Comparison of ENCODE assay signal across 17 cellular contexts in genomic region chr1:228299211-228299610, GRCh38.
DNase-seq lines count a peak whose midpoint lies in the region; ATAC-seq, FAIRE-seq and TF ChIP-seq lines count a peak whose summit lies in the region.
"Had no signal": no experiment of that assay in that cellular context is flagged by ENCODE, and none has a peak within 500 bp of the region (broad histone marks: within the 10 kb centered on the region; RNA-seq: fewer than 3 reads in every experiment).

No MANE protein-coding gene starts in this region.

- H3K4me3 Mint-ChIP-seq in MCF 10A (ENCODE audit: unreplicated experiment), result no peak overlapping the region
- H3K4me3 Mint-ChIP-seq: CD8-positive, alpha-beta memory T cell; GM23338; H9 had no signal

- H3K4ac ChIP-seq in neuronal stem cell (ENCODE audit: low read length), result no peak overlapping the region

- H3K9ac ChIP-seq in K562 (ENCODE audit: insufficient read depth in 1 of 2, low read depth in 2 of 2, low read length in 2 of 2) (no peak overlapping the region), neuronal stem cell (ENCODE audit: low read depth, low read length, poor library complexity) (no peak overlapping the region)
- H3K9ac ChIP-seq: BLaER1 had no signal

- H3K4me1 ChIP-seq in K562 (replicated peaks in 1 of 2; ENCODE audit: control insufficient read depth in 2 of 2, insufficient read depth in 2 of 2, low read length in 2 of 2), result no peaks in the 10 kb centered on the region
- no peaks in the 10 kb centered on the region for H3K4me1 ChIP-seq in neuronal stem cell (ENCODE audit: control insufficient read depth in 2 of 2, insufficient read depth in 1 of 2, low read depth in 1 of 2, low read length in 2 of 2)
- no peaks in the 10 kb centered on the region for H3K4me1 ChIP-seq in spleen
- H3K4me1 ChIP-seq: BLaER1, Caco-2 had no signal

- POLR2A ChIA-PET in K562 (lab: Yijun Ruan, JAX) (interaction anchor here (1.4 kb wide), 1 partner anchor 9 kb away, joined by 3 read pairs; no protein-coding TSS in a partner anchor), MCF 10A (lab: Yijun Ruan, JAX) (no interaction called here)

- TF ChIP-seq RAD21 in K562 (CRISPR knock-in tag; conservative IDR thresholded peaks at IDR 0.05 in 1 of 2, IDR thresholded peaks at IDR 0.05 in 1 of 2), result no peak

- H2BK5ac ChIP-seq in neuronal stem cell (ENCODE audit: low read length), result no peak overlapping the region

- H4K91ac ChIP-seq in neuronal stem cell (ENCODE audit: low read depth, low read length, poor library complexity), result no peak overlapping the region

- no peaks in the 10 kb centered on the region for H3K79me1 ChIP-seq in neuronal stem cell (ENCODE audit: low read depth, low read length)

- FAIRE-seq in K562 (lab: Jason Lieb, UNC), result no peak
- FAIRE-seq: GM12892 had no signal

- no peak overlapping the region for H3K18ac ChIP-seq in neuronal stem cell (ENCODE audit: low read length)

- ATAC-seq in K562, result peak; percentile 40; the same call in 1 of the 3 replicates
- ATAC-seq: GM23338 had no signal

- H2AFZ ChIP-seq in K562 (ENCODE audit: low read depth, low read length), result no peak overlapping the region
- no peak overlapping the region for H2AFZ ChIP-seq in neuronal stem cell (ENCODE audit: low read length)
- H2AFZ ChIP-seq: GM23338 had no signal

- no peak for TF ChIP-seq POLR2A in K562 (conservative IDR thresholded peaks at IDR 0.05)
- TF ChIP-seq POLR2A in spleen (IDR thresholded peaks at IDR 0.05), result no peak

- H3K9me3 Mint-ChIP-seq in MCF 10A (ENCODE audit: unreplicated experiment), result peaks cover 76% of the 10 kb centered on the region

- no peak for TF ChIP-seq EP300 in K562 (IDR thresholded peaks at IDR 0.05; ENCODE audit: low read length)

- peak overlapping the region; percentile 10 for H3K23ac ChIP-seq in neuronal stem cell (ENCODE audit: low read depth, low read length, poor library complexity)

- H2BK120ac ChIP-seq in neuronal stem cell (ENCODE audit: low read depth, low read length), result no peak overlapping the region

- H3K27me3 ChIP-seq in K562 (ENCODE audit: control insufficient read depth in 2 of 2, insufficient read depth in 2 of 2, low read length in 2 of 2) (peaks cover 2 to 32% of the 10 kb centered on the region in 2 experiments; a peak in 2 of 5 replicates), neuronal stem cell (ENCODE audit: control insufficient read depth in 3 of 3, insufficient read depth in 3 of 3, low read depth in 1 of 3, low read length in 3 of 3) (no peaks in the 10 kb centered on the region), spleen (replicated peaks in 1 of 7) (no peaks in the 10 kb centered on the region)
- H3K27me3 ChIP-seq: BLaER1 had no signal

- peak; percentile 2 for DNase-seq in activated naive CD4-positive, alpha-beta T cell treated with anti-CD3 and anti-CD28 coated beads, Interleukin-2, amount 50 U/mL, for 16 hours
- DNase-seq in activated naive CD4-positive, alpha-beta T cell (lab: John Stamatoyannopoulos, UW), result no peak
- DNase-seq in K562 (ENCODE audit: extremely low read depth in 1 of 4, low spot score in 3 of 4) (no peak), neuronal stem cell (ENCODE audit: low spot score) (no peak), spleen (peak; percentile 10), HK-2 (ENCODE audit: unreplicated experiment) (no peak), MCF 10A (ENCODE audit: unreplicated experiment) (no peak)
- DNase-seq: 8988T, AML-193, Caco-2, DND-41, GDM1, H9 had no signal

- no peaks in the 10 kb centered on the region for H3K79me2 ChIP-seq in K562 (ENCODE audit: control insufficient read depth, insufficient read depth, low read length)

- no peak for TF ChIP-seq CTCF in K562 (IDR thresholded peaks at IDR 0.05 in 2 of 3, conservative IDR thresholded peaks at IDR 0.05 in 1 of 3; ENCODE audit: insufficient read depth in 2 of 3, low read depth in 1 of 3, low read length in 3 of 3)
- TF ChIP-seq CTCF in spleen (IDR thresholded peaks at IDR 0.05 in 8 of 11, conservative IDR thresholded peaks at IDR 0.05 in 3 of 11), result no peak
- TF ChIP-seq CTCF in MCF 10A (IDR thresholded peaks at IDR 0.05; ENCODE audit: unreplicated experiment), result no peak

- H2BK12ac ChIP-seq in neuronal stem cell (ENCODE audit: low read length), result no peak overlapping the region

- H3K27ac ChIP-seq in K562 (ENCODE audit: extremely low read depth, low read depth, low read length) (no peak overlapping the region), neuronal stem cell (replicated peaks; ENCODE audit: low read length) (no peak overlapping the region), spleen (no peak overlapping the region)
- H3K27ac ChIP-seq: BLaER1 had no signal

- H3K4me1 Mint-ChIP-seq in MCF 10A (ENCODE audit: insufficient read depth, unreplicated experiment), result no peaks in the 10 kb centered on the region
- H3K4me1 Mint-ChIP-seq: CD8-positive, alpha-beta memory T cell; GM23338; H9 had no signal

- no peak overlapping the region for H3K4me3 ChIP-seq in K562
- H3K4me3 ChIP-seq in neuronal stem cell (ENCODE audit: low read length in 2 of 2), result no peak overlapping the region
- H3K4me3 ChIP-seq in spleen, result no peak overlapping the region
- H3K4me3 ChIP-seq: BLaER1, GM23338 had no signal

- no peak overlapping the region for H4K8ac ChIP-seq in neuronal stem cell (ENCODE audit: low read depth, low read length)

- 0% methylated on average over 2 of the region's 2 CpGs for WGBS in K562 (ENCODE audit: insufficient coverage, low coverage, missing lambda C conversion rate)
- WGBS in neuronal stem cell (ENCODE audit: extremely low coverage in 2 of 2, insufficient read length in 2 of 2, insufficient replicate concordance in 1 of 2), 2 donors, result no CpG with 5 or more reads among the region's 2 CpGs
- WGBS in spleen, 5 donors, result 84 to 100% (median 88%) methylated on average over 2 of the region's 2 CpGs

- H3K36me3 ChIP-seq in K562 (ENCODE audit: control insufficient read depth, insufficient read depth, low read length) (no peaks in the 10 kb centered on the region), neuronal stem cell (replicated peaks in 1 of 2; ENCODE audit: control insufficient read depth in 2 of 2, insufficient read depth in 2 of 2, low read length in 2 of 2) (peaks cover 0 to 35% of the 10 kb centered on the region in 2 donors), spleen (peaks cover 0 to 26% (median 3%) of the 10 kb centered on the region in 6 donors)

- H4K20me1 ChIP-seq in K562 (replicated peaks; ENCODE audit: control insufficient read depth, insufficient read depth, low read length), result no peaks in the 10 kb centered on the region
- H4K20me1 ChIP-seq: BLaER1 had no signal

- H3K36me3 Mint-ChIP-seq in MCF 10A (ENCODE audit: insufficient read depth, unreplicated experiment), result no peaks in the 10 kb centered on the region

- H3K27ac Mint-ChIP-seq in MCF 10A (ENCODE audit: low read depth, unreplicated experiment), result no peak overlapping the region
- H3K27ac Mint-ChIP-seq: GM23338, H9 had no signal

- no peaks in the 10 kb centered on the region for H3K9me1 ChIP-seq in K562 (ENCODE audit: control insufficient read depth, insufficient read depth, low read length)

- H3K9me3 ChIP-seq in K562 (replicated peaks; ENCODE audit: control insufficient read depth, insufficient read depth, low read depth, low read length), result peaks cover 3% of the 10 kb centered on the region; the same call in 1 of the 2 replicates
- peaks cover 25 to 33% of the 10 kb centered on the region in 2 donors for H3K9me3 ChIP-seq in neuronal stem cell (replicated peaks in 1 of 2; ENCODE audit: control insufficient read depth in 2 of 2, insufficient read depth in 1 of 2, low read depth in 1 of 2, low read length in 2 of 2)
- H3K9me3 ChIP-seq in spleen, result peaks cover 6 to 58% (median 47%) of the 10 kb centered on the region in 8 donors

- in situ Hi-C loops in K562 (cut with MboI), result no loop called here

- H3K14ac ChIP-seq in neuronal stem cell (ENCODE audit: low read length), result no peak overlapping the region

- intact Hi-C loops in K562 (cut with micrococcal nuclease) (no loop called here), spleen (cut with DNase I; ENCODE audit: low total_unique reads) (no loop called here), MCF 10A (cut with micrococcal nuclease) (no loop called here)

- BruUV-seq in K562 (replicated peaks; lab: Mats Ljungman, UMichigan), result no TSS peak
- no TSS peak for BruUV-seq in MCF 10A (replicated peaks; lab: Mats Ljungman, UMichigan)

- no peak overlapping the region for H2AK5ac ChIP-seq in neuronal stem cell (ENCODE audit: low read depth, low read length)

- no peaks in the 10 kb centered on the region for H3K27me3 Mint-ChIP-seq in MCF 10A (ENCODE audit: insufficient read depth, unreplicated experiment)

- no peak overlapping the region for H2BK15ac ChIP-seq in neuronal stem cell (ENCODE audit: low read length)

- H3K4me2 ChIP-seq in K562 (ENCODE audit: insufficient read depth, low read length) (no peak overlapping the region), neuronal stem cell (ENCODE audit: insufficient read depth, low read length, poor library complexity, severe bottlenecking) (no peak overlapping the region)
- H3K4me2 ChIP-seq: BLaER1, GM23338 had no signal

- CTCF ChIA-PET in K562 (lab: Yijun Ruan, JAX; ENCODE audit: low intra/inter-chr PET ratio) (no interaction called here), MCF 10A (lab: Yijun Ruan, JAX) (interaction anchor here (0.5 kb wide), 1 partner anchor 107 kb away, joined by 6 read pairs; no protein-coding TSS in a partner anchor)

TF ChIP-seq in K562, 482 proteins besides CTCF, POLR2A, EP300 and RAD21 (continues in another document):
- TF ChIP-seq TCF3 (CRISPR knock-in tag; IDR thresholded peaks at IDR 0.05), result peak; percentile 29; the same call in 1 of the 2 replicates
- TF ChIP-seq NCOR1 (IDR thresholded peaks at IDR 0.05), result peak; percentile 27; the same call in 1 of the 2 replicates
- no peak for TF ChIP-seq CHD4 (IDR thresholded peaks at IDR 0.05; ENCODE audit: insufficient read depth, insufficient replicate concordance, low read depth, low read length, poor library complexity, severe bottlenecking)
- TF ChIP-seq COPS2 (conservative IDR thresholded peaks at IDR 0.05), result no peak
- TF ChIP-seq SMARCB1 (IDR thresholded peaks at IDR 0.05; ENCODE audit: insufficient read length, low read depth), result no peak
- no peak for TF ChIP-seq NFYB (IDR thresholded peaks at IDR 0.05; ENCODE audit: extremely low read depth, insufficient read length)
- TF ChIP-seq CAMTA2 (CRISPR knock-in tag; conservative IDR thresholded peaks at IDR 0.05), result no peak
- no peak for TF ChIP-seq ELK1 (CRISPR knock-in tag; IDR thresholded peaks at IDR 0.05)
- TF ChIP-seq CBFA2T2 (conservative IDR thresholded peaks at IDR 0.05), result peak; percentile 45; the same call in 1 of the 2 replicates
- TF ChIP-seq CBFA2T3 (IDR thresholded peaks at IDR 0.05), result peak; percentile 62

Comparison
In these comparisons a context has a peak if more than half of its experiments do, and no peak if none do; other contexts are left out.
1. DNase-seq: peak in activated naive CD4-positive, alpha-beta T cell treated with anti-CD3 and anti-CD28 coated beads, Interleukin-2, amount 50 U/mL, for 16 hours (single experiment) and spleen (single experiment); none in activated naive CD4-positive, alpha-beta T cell (0 of 4), K562 (0 of 4), neuronal stem cell (single experiment), HK-2 (single experiment) and MCF 10A (single experiment).